In the genomic region with DNA sequence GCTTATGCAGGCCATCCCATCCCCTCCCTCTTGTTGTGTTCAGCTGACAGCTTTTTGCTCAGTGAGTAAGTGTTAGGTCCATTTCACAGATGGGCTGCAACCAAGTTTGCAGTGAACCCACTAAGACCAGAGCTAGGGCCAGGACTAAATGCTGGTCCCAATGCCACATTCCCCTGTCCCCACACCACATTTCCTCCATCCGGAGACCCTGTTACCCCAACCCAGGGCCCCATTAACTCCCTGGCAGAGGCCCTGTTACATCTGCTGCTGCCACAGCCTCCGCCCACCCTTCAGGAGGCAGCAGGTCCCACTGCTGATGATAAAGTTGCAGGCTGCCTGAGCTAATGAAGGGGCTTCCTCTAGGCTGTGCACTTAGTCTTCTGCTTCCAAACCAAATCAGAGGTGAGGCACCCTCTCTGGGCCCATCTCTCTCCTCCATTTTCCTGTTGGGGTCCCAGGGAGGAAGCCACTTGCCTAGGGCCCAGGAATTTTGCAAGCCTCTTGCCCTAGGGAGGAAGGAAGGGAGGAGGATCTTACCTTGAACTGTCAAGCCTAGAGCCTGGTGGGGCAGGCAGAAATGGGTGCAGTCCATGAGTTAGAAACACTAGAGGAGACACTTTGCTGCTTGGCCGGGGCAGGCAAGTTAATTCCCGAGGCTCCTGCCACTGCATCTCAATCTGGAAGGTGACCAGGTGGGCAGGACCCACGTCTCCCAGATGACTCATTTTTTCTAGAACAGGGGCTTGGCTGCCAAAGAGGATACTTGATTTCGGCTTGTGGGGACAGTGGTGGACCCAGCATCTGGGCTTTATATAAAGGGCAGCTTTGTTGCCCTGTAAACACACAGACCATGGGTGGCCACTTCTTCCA, we compare ENCODE assay signal across 10 cellular contexts. TPM values are rescaled to one million over a fixed set of nuclear protein-coding genes. Genes with fewer than 3 reads are reported as not detected.
A peak's percentile ranks its signal among the peaks of the same experiment; 100 is the strongest.
DNase-seq lines count a peak whose midpoint lies in the region; ATAC-seq and TF ChIP-seq lines count a peak whose summit lies in the region.
"Had no signal": no experiment of that assay in that cellular context is flagged by ENCODE, and none has a peak within 500 bp of the region (broad histone marks: within the 10 kb centered on the region; RNA-seq: fewer than 3 reads in every experiment).

No MANE protein-coding gene starts in this region.

- H3K36me3 Mint-ChIP-seq in activated CD8-positive, alpha-beta T cell treated with anti-CD3 and anti-CD28 coated beads for 36 hours (ENCODE audit: low read depth), result peaks cover 11% of the 10 kb centered on the region

- H4K20me1 ChIP-seq in SK-N-SH (ENCODE audit: insufficient read depth), result no peaks in the 10 kb centered on the region

- H3K36me3 ChIP-seq in SK-N-SH (replicated peaks in 1 of 2; ENCODE audit: control insufficient read depth in 1 of 2, insufficient read depth in 2 of 2, low read length in 1 of 2) (peaks cover 1 to 8% of the 10 kb centered on the region in 2 experiments), stomach (peaks cover 2 to 57% (median 20%) of the 10 kb centered on the region in 4 donors)

- H3K4me1 Mint-ChIP-seq in activated CD8-positive, alpha-beta T cell treated with anti-CD3 and anti-CD28 coated beads for 36 hours (ENCODE audit: low read depth), result peaks cover 22% of the 10 kb centered on the region

- H3K4me3 Mint-ChIP-seq in activated CD8-positive, alpha-beta T cell treated with anti-CD3 and anti-CD28 coated beads for 36 hours, result peak overlapping the region; percentile 92

- CTCF ChIA-PET in SK-N-SH (lab: Yijun Ruan, JAX), result interaction anchor here (1.5 to 2.1 kb wide), 5 partner anchors 87 to 230 kb away, joined by 4 to 9 read pairs (median 5); a partner anchor contains a TSS
- CTCF ChIA-PET in activated CD8-positive, alpha-beta T cell treated with anti-CD3 and anti-CD28 coated beads for 36 hours (lab: Charles Lee), result interaction anchor here (1.3 to 1.5 kb wide), 5 partner anchors 10 to 130 kb away, joined by 3 to 6 read pairs (median 3); a partner anchor contains a TSS

- H3K4me2 ChIP-seq in SK-N-SH, result no peak overlapping the region

- POLR2A ChIA-PET in SK-N-SH (lab: Yijun Ruan, JAX), result interaction anchor here (1.1 kb wide), 2 partner anchors 10 to 120 kb away, joined by 3 read pairs; no protein-coding TSS in a partner anchor
- POLR2A ChIA-PET in activated CD8-positive, alpha-beta T cell treated with anti-CD3 and anti-CD28 coated beads for 36 hours (lab: Charles Lee), result interaction anchor here (0.8 to 2.9 kb wide), 9 partner anchors 10 to 124 kb away, joined by 3 to 11 read pairs (median 5); a partner anchor contains a TSS

- H3K9me3 Mint-ChIP-seq in activated CD8-positive, alpha-beta T cell treated with anti-CD3 and anti-CD28 coated beads for 36 hours, result no peaks in the 10 kb centered on the region

- peaks cover 4 to 24% of the 10 kb centered on the region in 2 experiments; a peak in 1 of 4 replicates for H3K4me1 ChIP-seq in SK-N-SH (ENCODE audit: control insufficient read depth in 1 of 2, insufficient read depth in 2 of 2, low read depth in 1 of 2, low read length in 1 of 2)
- peaks cover 25 to 74% (median 58%) of the 10 kb centered on the region in 4 donors for H3K4me1 ChIP-seq in stomach

- no peak for ATAC-seq in SK-N-SH treated with all-trans-retinoic acid at 6 μM for 48 hours
- no peak for ATAC-seq in activated CD8-positive, alpha-beta T cell treated with anti-CD3 and anti-CD28 coated beads for 36 hours
- no peak for ATAC-seq in HG02763 (IDR thresholded peaks at IDR 0.05; ENCODE audit: unreplicated experiment)

- no peak overlapping the region for H2AFZ ChIP-seq in SK-N-SH (ENCODE audit: low read depth)

- peaks cover 21% of the 10 kb centered on the region for H3K79me2 ChIP-seq in SK-N-SH (ENCODE audit: insufficient read depth)

- no peak overlapping the region for H3K27ac ChIP-seq in SK-N-SH (ENCODE audit: low read depth in 2 of 2, low read length in 1 of 2)
- peak overlapping the region in 4 of 5 donors; percentile 37 to 96 (median 94) for H3K27ac ChIP-seq in stomach

- no peak overlapping the region for H3K9ac ChIP-seq in SK-N-SH

- TF ChIP-seq EP300 in SK-N-SH (IDR thresholded peaks at IDR 0.05; ENCODE audit: borderline replicate concordance in 1 of 2, low read depth in 1 of 2, low read length in 1 of 2) (no peak), stomach (IDR thresholded peaks at IDR 0.05) (no peak)

- H3K9me3 ChIP-seq in SK-N-SH (no peaks in the 10 kb centered on the region), stomach (no peaks in the 10 kb centered on the region)

- 87% methylated on average over 5 of the region's 6 CpGs for WGBS in SK-N-SH (ENCODE audit: low lambda C conversion rate)
- WGBS in stomach, 5 donors, result 35 to 41% (median 39%) methylated on average over 5 to 6 of the region's 6 CpGs

- no peak for TF ChIP-seq RAD21 in SK-N-SH (IDR thresholded peaks at IDR 0.05; ENCODE audit: low read length)

- H3K27me3 Mint-ChIP-seq in activated CD8-positive, alpha-beta T cell treated with anti-CD3 and anti-CD28 coated beads for 36 hours, result no peaks in the 10 kb centered on the region

- no peak for TF ChIP-seq CTCF in SK-N-SH (IDR thresholded peaks at IDR 0.05)
- no peak for TF ChIP-seq CTCF in activated CD8-positive, alpha-beta T cell treated with anti-CD3 and anti-CD28 coated beads for 36 hours (IDR thresholded peaks at IDR 0.05)
- no peak for TF ChIP-seq CTCF in stomach (IDR thresholded peaks at IDR 0.05)

- no peaks in the 10 kb centered on the region for H3K9me2 ChIP-seq in SK-N-SH

- H3K27me3 ChIP-seq in SK-N-SH (ENCODE audit: insufficient read depth), result no peaks in the 10 kb centered on the region; the same call in 1 of the 2 replicates
- no peaks in the 10 kb centered on the region for H3K27me3 ChIP-seq in stomach

- no peak overlapping the region for H3K4me3 ChIP-seq in SK-N-SH (ENCODE audit: low read depth in 2 of 2, low read length in 1 of 2)
- no peak overlapping the region for H3K4me3 ChIP-seq in stomach

- H3K27ac Mint-ChIP-seq in activated CD8-positive, alpha-beta T cell treated with anti-CD3 and anti-CD28 coated beads for 36 hours, result peak overlapping the region; percentile 59

- peaks cover 4% of the 10 kb centered on the region for H3F3A ChIP-seq in SK-N-SH (replicated peaks; ENCODE audit: insufficient read depth)

- DNase-seq in SK-N-SH (no peak), cardiac septum (ENCODE audit: low spot score) (peak; percentile 60), stomach (peak; percentile 14), NCI-H1436 treated with DMSO at 0.1 percent for 48 hours (lab: John Stamatoyannopoulos, UW) (no peak), NCI-H2081 (lab: John Stamatoyannopoulos, UW) (no peak)
- DNase-seq in activated CD8-positive, alpha-beta T cell treated with anti-CD3 and anti-CD28 coated beads for 36 hours, result no peak

- TF ChIP-seq POLR2A in stomach (IDR thresholded peaks at IDR 0.05), result no peak

- intact Hi-C loops in activated CD8-positive, alpha-beta T cell treated with anti-CD3 and anti-CD28 coated beads for 36 hours (cut with micrococcal nuclease), result loop anchor here (10.0 kb wide), 1 partner anchor 121 kb away; a partner anchor contains a TSS
- intact Hi-C loops in cardiac septum (cut with DNase I), result no loop called here
- intact Hi-C loops in stomach (cut with DNase I; ENCODE audit: low total_unique reads), result loop anchor here (10.0 kb wide), 1 partner anchor 121 kb away; a partner anchor contains a TSS

TF ChIP-seq in SK-N-SH, 30 proteins besides CTCF, POLR2A, EP300 and RAD21:
- TF ChIP-seq RFX5 (IDR thresholded peaks at IDR 0.05; ENCODE audit: low read length) (no peak), JUND (IDR thresholded peaks at IDR 0.05) (0 out of 2 replicates have a peak, but pooled peaks have one; percentile 4)
TF ChIP-seq in SK-N-SH: peak in this region for 1.

RNA-seq across cellular contexts. Expression of a gene that starts 3.4 kb away (rescaled TPM):
- polyA plus RNA-seq in SK-N-SH (2012; rRNA removed) (83.6 and 102 TPM in 2 replicates), stomach (100 to 1,000 TPM in 1 of 3 donors, 10 to 100 TPM in 2; 83.9 to 109 (median 88.2) TPM)
- polyA plus RNA-seq in SK-N-SH (2012; cell fraction: cytosol; rRNA removed), result 51.6 and 78.6 TPM in 2 replicates
- polyA plus RNA-seq in SK-N-SH (2012; cell fraction: nucleus; rRNA removed), result 147 and 156 TPM in 2 replicates
- 100 to 1,000 TPM; 111 to 115 TPM for total RNA-seq in activated CD8-positive, alpha-beta T cell treated with anti-CD3 and anti-CD28 coated beads for 36 hours
- total RNA-seq in cardiac septum (174 TPM), stomach (100 to 1,000 TPM in 1 of 5 donors, 10 to 100 TPM in 4; 26.8 to 105 (median 71.8) TPM)

RNA-seq across cellular contexts. Expression of a gene that starts 16.6 kb away (rescaled TPM):
- polyA plus RNA-seq in SK-N-SH (2012; rRNA removed) (0.50 and 0.62 TPM in 2 replicates), stomach (10 to 100 TPM; 17.9 to 90.7 (median 84.4) TPM)
- polyA plus RNA-seq in SK-N-SH (2012; cell fraction: cytosol; rRNA removed), result 0.43 and 0.55 TPM in 2 replicates
- polyA plus RNA-seq in SK-N-SH (2012; cell fraction: nucleus; rRNA removed), result 0.20 and 0.52 TPM in 2 replicates
- total RNA-seq in activated CD8-positive, alpha-beta T cell treated with anti-CD3 and anti-CD28 coated beads for 36 hours, result 10 to 100 TPM; 20.0 to 20.6 TPM
- total RNA-seq in cardiac septum (3.4 TPM), stomach (100 to 1,000 TPM in 2 of 5 donors, 10 to 100 TPM in 3; 20.4 to 174 (median 72.8) TPM)

RNA-seq across cellular contexts. Expression of a gene that starts 17.0 kb away (rescaled TPM):
- polyA plus RNA-seq in SK-N-SH (2012; rRNA removed) (0.13 TPM in 1 of 2 replicates, not detected in the other), stomach (1 to 10 TPM in 1 of 3 donors, under 1 TPM in 1, not detected in 1; 0.60 to 6.6 TPM)
- polyA plus RNA-seq in SK-N-SH (2012; cell fraction: cytosol; rRNA removed), result not detected in 2 replicates
- polyA plus RNA-seq in SK-N-SH (2012; cell fraction: nucleus; rRNA removed), result 0.04 and 0.14 TPM in 2 replicates
- total RNA-seq in activated CD8-positive, alpha-beta T cell treated with anti-CD3 and anti-CD28 coated beads for 36 hours, result under 1 TPM in 1 of 2 experiments, not detected in 1; 0.32 TPM
- total RNA-seq in cardiac septum (not detected), stomach (10 to 100 TPM in 1 of 5 donors, not detected in 4; 10.4 TPM)
- polyA plus RNA-seq: AG04450 had no signal

RNA-seq across cellular contexts. Expression of a gene that starts 26.6 kb away (rescaled TPM):
- polyA plus RNA-seq in SK-N-SH (2012; rRNA removed) (not detected in 2 replicates), stomach (under 1 TPM in 1 of 3 donors, not detected in 2; 0.05 TPM)
- not detected in 2 replicates for polyA plus RNA-seq in SK-N-SH (2012; cell fraction: cytosol; rRNA removed)
- not detected in 2 replicates for polyA plus RNA-seq in SK-N-SH (2012; cell fraction: nucleus; rRNA removed)
- total RNA-seq in activated CD8-positive, alpha-beta T cell treated with anti-CD3 and anti-CD28 coated beads for 36 hours, result under 1 TPM; 0.20 to 0.31 TPM
- total RNA-seq in cardiac septum (not detected), stomach (1 to 10 TPM in 1 of 5 donors, under 1 TPM in 1, not detected in 3; 0.73 to 5.5 TPM)
- total RNA-seq: glomerular endothelial cell had no signal
- polyA plus RNA-seq: AG04450 had no signal

RNA-seq across cellular contexts. Expression of a gene that starts 36.8 kb away (rescaled TPM):
- not detected in 2 replicates for polyA plus RNA-seq in SK-N-SH (2012; rRNA removed)
- polyA plus RNA-seq in SK-N-SH (2012; cell fraction: cytosol; rRNA removed), result not detected in 2 replicates
- not detected in 2 replicates for polyA plus RNA-seq in SK-N-SH (2012; cell fraction: nucleus; rRNA removed)
- total RNA-seq in activated CD8-positive, alpha-beta T cell treated with anti-CD3 and anti-CD28 coated beads for 36 hours, result not detected
- total RNA-seq in cardiac septum, result not detected
- total RNA-seq in stomach, result not detected
- under 1 TPM in 1 of 3 donors, not detected in 2; 0.25 TPM for polyA plus RNA-seq in stomach
- total RNA-seq: glomerular endothelial cell had no signal
- polyA plus RNA-seq: AG04450 had no signal

Comparison
In these comparisons a context has a peak if more than half of its experiments do, and no peak if none do; other contexts are left out.
1. DNase-seq: peak in cardiac septum (single experiment) and stomach (single experiment); none in SK-N-SH (single experiment), activated CD8-positive, alpha-beta T cell treated with anti-CD3 and anti-CD28 coated beads for 36 hours (single experiment), NCI-H1436 treated with DMSO at 0.1 percent for 48 hours (single experiment) and NCI-H2081 (0 of 2).
2. H3K27ac ChIP-seq: peak in stomach (4 of 5); none in SK-N-SH (0 of 2).